In genomic region chr11:67318239-67318555, GRCh38 we compare ENCODE assay signal across 1 cellular context.
TF ChIP-seq lines count a peak whose summit lies in the region.

No MANE protein-coding gene starts in this region.

TF ChIP-seq in HCT116, 20 proteins besides CTCF, POLR2A, EP300 and RAD21 (continued from another document):
- TF ChIP-seq CBX3 (IDR thresholded peaks at IDR 0.05; ENCODE audit: low read depth) (no peak), EZH2 (IDR thresholded peaks at IDR 0.05) (no peak), ELF1 (IDR thresholded peaks at IDR 0.05; ENCODE audit: borderline replicate concordance, low read depth) (no peak), EGR1 (IDR thresholded peaks at IDR 0.05; ENCODE audit: low read depth) (no peak), SP1 (IDR thresholded peaks at IDR 0.05; ENCODE audit: low read depth) (no peak), ZFX (IDR thresholded peaks at IDR 0.05) (0 out of 2 replicates have a peak, but pooled peaks have one; percentile 60), JUND (IDR thresholded peaks at IDR 0.05) (no peak), SRF (IDR thresholded peaks at IDR 0.05; ENCODE audit: low read depth) (no peak), MAX (IDR thresholded peaks at IDR 0.05) (0 out of 2 replicates have a peak, but pooled peaks have one; percentile 22), CEBPB (IDR thresholded peaks at IDR 0.05; ENCODE audit: low read depth) (no peak)
